In the genomic region with DNA sequence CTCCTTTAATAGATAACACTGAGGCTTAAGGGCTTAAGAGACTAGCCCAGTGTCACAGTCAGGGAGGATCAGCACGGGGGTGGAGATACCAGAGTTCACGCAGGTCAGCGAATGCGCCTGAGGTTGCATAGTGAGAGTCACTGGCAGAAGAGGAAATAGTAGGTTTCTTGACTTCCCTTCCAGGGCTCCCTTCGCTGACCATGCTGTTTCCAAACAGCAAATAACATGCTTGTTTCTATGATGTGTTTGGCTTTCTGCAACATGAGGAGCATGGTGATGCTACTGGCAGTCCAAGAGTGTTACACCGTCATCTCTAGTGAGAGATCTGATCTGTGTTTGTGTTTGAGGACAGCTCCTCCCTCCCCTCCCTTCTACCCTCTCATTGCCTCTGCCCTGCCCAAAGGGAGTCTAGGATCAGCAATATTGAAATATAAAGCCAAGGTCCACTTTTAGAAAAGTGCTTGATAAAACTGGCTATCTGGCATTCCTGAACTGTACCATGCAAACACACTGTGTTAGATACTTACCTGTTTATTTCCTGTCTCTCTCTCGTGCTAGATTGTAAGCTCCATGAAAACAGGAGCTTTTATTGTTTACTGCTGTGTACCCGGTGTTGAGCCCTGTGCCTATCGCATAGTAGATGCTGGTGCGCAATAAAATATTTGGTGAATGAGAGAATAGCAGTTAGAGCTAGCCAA, we compare ENCODE assay signal across 8 cellular contexts. TPM values are rescaled to one million over a fixed set of nuclear protein-coding genes. Genes with fewer than 3 reads are reported as not detected.
DNase-seq lines count a peak whose midpoint lies in the region; ATAC-seq and TF ChIP-seq lines count a peak whose summit lies in the region.

No MANE protein-coding gene starts in this region.

- intact Hi-C loops in mammary epithelial cell (cut with micrococcal nuclease) = no loop called here

- no peak overlapping the region for H2AK5ac ChIP-seq in mesenchymal stem cell (ENCODE audit: low read length, severe bottlenecking)

- dilution Hi-C loops in mammary epithelial cell (cut with HindIII; ENCODE audit: low sequenced_read_pairs) = no loop called here

- H3K14ac ChIP-seq in mesenchymal stem cell (ENCODE audit: low read length in 2 of 2) = no peak overlapping the region

- no peak overlapping the region for H3K4me3 ChIP-seq in neural progenitor cell
- H3K4me3 ChIP-seq in mammary epithelial cell (replicated peaks in 1 of 3; ENCODE audit: insufficient read depth in 1 of 3, low read depth in 2 of 3, low read length in 3 of 3) = no peak overlapping the region
- no peak overlapping the region for H3K4me3 ChIP-seq in mesenchymal stem cell (ENCODE audit: insufficient read depth in 1 of 2, low read depth in 1 of 2, low read length in 2 of 2)

- ATAC-seq in GM21447 (IDR thresholded peaks at IDR 0.05; ENCODE audit: unreplicated experiment) = peak; percentile 91
- no peak for ATAC-seq in GM18520 (IDR thresholded peaks at IDR 0.05; ENCODE audit: unreplicated experiment)

- no peak overlapping the region for H3K9ac ChIP-seq in neural progenitor cell
- H3K9ac ChIP-seq in mammary epithelial cell (ENCODE audit: insufficient read depth, low read length) = no peak overlapping the region
- no peak overlapping the region for H3K9ac ChIP-seq in mesenchymal stem cell (ENCODE audit: low read length)

- no peak overlapping the region for H4K8ac ChIP-seq in mesenchymal stem cell (ENCODE audit: low read length)

- peak; percentile 31 for DNase-seq in activated naive CD8-positive, alpha-beta T cell treated with anti-CD3 and anti-CD28 coated beads for 36 hours
- peak; percentile 62 for DNase-seq in neural progenitor cell (ENCODE audit: low spot score)
- no peak for DNase-seq in mammary epithelial cell
- no peak for DNase-seq in mesenchymal stem cell
- no peak for DNase-seq in midbrain (lab: John Stamatoyannopoulos, UW)

- BruUV-seq in mammary epithelial cell (replicated peaks; lab: Mats Ljungman, UMichigan) = no TSS peak

- H3K4me2 ChIP-seq in neural progenitor cell (peak overlapping the region; percentile 88), mammary epithelial cell (ENCODE audit: insufficient read depth, low read depth, low read length) (no peak overlapping the region), mesenchymal stem cell (ENCODE audit: low read length, poor library complexity, severe bottlenecking) (no peak overlapping the region)

- H3K9me3 ChIP-seq in neural progenitor cell (ENCODE audit: low read depth) (no peaks in the 10 kb centered on the region), mammary epithelial cell (replicated peaks; ENCODE audit: insufficient read depth, low read length) (no peaks in the 10 kb centered on the region), mesenchymal stem cell (ENCODE audit: control insufficient read depth, low read length) (no peaks in the 10 kb centered on the region)

- CTCF ChIA-PET in mammary epithelial cell (lab: Charles Lee; ENCODE audit: low non-redundant PET) = no interaction called here

- H3K27ac ChIP-seq in neural progenitor cell (no peak overlapping the region), mammary epithelial cell (ENCODE audit: insufficient read depth, low read depth, low read length) (no peak overlapping the region), mesenchymal stem cell (ENCODE audit: low read length, poor library complexity, severe bottlenecking) (no peak overlapping the region)

- no peak overlapping the region for H2BK120ac ChIP-seq in mesenchymal stem cell (ENCODE audit: low read depth, low read length)

- H3K27ac Mint-ChIP-seq in IgD-negative memory B cell (peak overlapping the region in 1 of 3 donors; percentile 11), neural progenitor cell (no peak overlapping the region)
- peak overlapping the region; percentile 42 for H3K27ac Mint-ChIP-seq in activated naive CD8-positive, alpha-beta T cell treated with anti-CD3 and anti-CD28 coated beads for 36 hours

- H3K27me3 ChIP-seq in neural progenitor cell = no peaks in the 10 kb centered on the region
- no peaks in the 10 kb centered on the region for H3K27me3 ChIP-seq in mammary epithelial cell (ENCODE audit: insufficient read depth, low read length)
- H3K27me3 ChIP-seq in mesenchymal stem cell (ENCODE audit: control insufficient read depth in 1 of 2, insufficient read depth in 1 of 2, low read length in 2 of 2) = no peaks in the 10 kb centered on the region

- H3K79me1 ChIP-seq in mesenchymal stem cell (replicated peaks; ENCODE audit: low read length, poor library complexity, severe bottlenecking) = peaks cover 16% of the 10 kb centered on the region

- H3K23ac ChIP-seq in mesenchymal stem cell (ENCODE audit: low read length in 2 of 2) = peak overlapping the region in 1 of 2 experiments; percentile 56

- in situ Hi-C loops in mammary epithelial cell (cut with MboI; ENCODE audit: low sequenced_read_pairs in 2 of 2) = loop anchor here in 1 of 2 donors (25.0 kb wide), 1 partner anchor 103 kb away; no protein-coding TSS in a partner anchor

- H3K4me3 Mint-ChIP-seq in IgD-negative memory B cell (peak overlapping the region in 3 of 4 donors; percentile 9 to 30 (median 18)), neural progenitor cell (no peak overlapping the region)
- H3K4me3 Mint-ChIP-seq in activated naive CD8-positive, alpha-beta T cell treated with anti-CD3 and anti-CD28 coated beads for 36 hours = peak overlapping the region; percentile 38

- peaks cover 100% of the 10 kb centered on the region for H4K20me1 ChIP-seq in neural progenitor cell (ENCODE audit: low read depth)
- H4K20me1 ChIP-seq in mammary epithelial cell (ENCODE audit: insufficient read depth, low read length) = no peaks in the 10 kb centered on the region

- H2BK12ac ChIP-seq in mesenchymal stem cell (ENCODE audit: low read length in 2 of 2) = no peak overlapping the region

- peaks cover 16% of the 10 kb centered on the region for H3F3A ChIP-seq in neural progenitor cell (ENCODE audit: low read depth)

- peak overlapping the region in 1 of 2 experiments; percentile 28 for H3K18ac ChIP-seq in mesenchymal stem cell (ENCODE audit: low read depth in 1 of 2, low read length in 2 of 2)

- H3K79me2 ChIP-seq in neural progenitor cell (ENCODE audit: low read depth) (peaks cover 100% of the 10 kb centered on the region), mammary epithelial cell (ENCODE audit: insufficient read depth, low read length) (peaks cover 40% of the 10 kb centered on the region)

- no peak overlapping the region for H2BK5ac ChIP-seq in mesenchymal stem cell (ENCODE audit: low read depth, low read length, poor library complexity, severe bottlenecking)

- H2AFZ ChIP-seq in neural progenitor cell (replicated peaks) = no peak overlapping the region
- H2AFZ ChIP-seq in mammary epithelial cell (ENCODE audit: low read depth, low read length) = no peak overlapping the region
- no peak overlapping the region for H2AFZ ChIP-seq in mesenchymal stem cell (ENCODE audit: low read depth, low read length)

- WGBS in mammary epithelial cell (ENCODE audit: low coverage, missing lambda C conversion rate) = 98% methylated on average over 9 of the region's 10 CpGs
- 79% methylated on average over 9 of the region's 10 CpGs for WGBS in mesenchymal stem cell

- H3K36me3 Mint-ChIP-seq in IgD-negative memory B cell = peaks cover 2% of the 10 kb centered on the region
- peaks cover 43% of the 10 kb centered on the region for H3K36me3 Mint-ChIP-seq in activated naive CD8-positive, alpha-beta T cell treated with anti-CD3 and anti-CD28 coated beads for 36 hours
- H3K36me3 Mint-ChIP-seq in neural progenitor cell = peaks cover 87% of the 10 kb centered on the region

- H3K36me3 ChIP-seq in neural progenitor cell (peaks cover 27% of the 10 kb centered on the region), mammary epithelial cell (ENCODE audit: insufficient read depth, low read length) (peaks cover 2% of the 10 kb centered on the region), mesenchymal stem cell (ENCODE audit: control insufficient read depth in 1 of 2, insufficient read depth in 2 of 2, low read depth in 1 of 2, low read length in 2 of 2) (peaks cover 0 to 11% of the 10 kb centered on the region in 2 experiments)

- H3K4me1 ChIP-seq in neural progenitor cell (peaks cover 54% of the 10 kb centered on the region), mammary epithelial cell (ENCODE audit: insufficient read depth, low read length) (peaks cover 13% of the 10 kb centered on the region), mesenchymal stem cell (ENCODE audit: control insufficient read depth, insufficient read depth, low read depth, low read length) (peaks cover 3% of the 10 kb centered on the region)

- H3K4ac ChIP-seq in mesenchymal stem cell (ENCODE audit: low read depth in 1 of 2, low read length in 2 of 2) = no peak overlapping the region

- no peak overlapping the region for H4K91ac ChIP-seq in mesenchymal stem cell (ENCODE audit: low read length)

- H3K27me3 Mint-ChIP-seq in IgD-negative memory B cell = no peaks in the 10 kb centered on the region
- H3K27me3 Mint-ChIP-seq in activated naive CD8-positive, alpha-beta T cell treated with anti-CD3 and anti-CD28 coated beads for 36 hours = no peaks in the 10 kb centered on the region
- H3K27me3 Mint-ChIP-seq in neural progenitor cell (ENCODE audit: insufficient read depth, low read depth) = no peaks in the 10 kb centered on the region

- H2BK15ac ChIP-seq in mesenchymal stem cell (ENCODE audit: low read depth, poor library complexity, severe bottlenecking) = no peak overlapping the region

- TF ChIP-seq CTCF in neural progenitor cell (IDR thresholded peaks at IDR 0.05) = no peak
- TF ChIP-seq CTCF in mammary epithelial cell (conservative IDR thresholded peaks at IDR 0.05 in 1 of 2, IDR thresholded peaks at IDR 0.05 in 1 of 2; ENCODE audit: extremely low read depth in 1 of 2, insufficient read depth in 1 of 2, low read depth in 1 of 2, low read length in 2 of 2) = no peak

- H3K4me1 Mint-ChIP-seq in IgD-negative memory B cell = peaks cover 39 to 53% (median 52%) of the 10 kb centered on the region in 3 donors
- peaks cover 72% of the 10 kb centered on the region for H3K4me1 Mint-ChIP-seq in activated naive CD8-positive, alpha-beta T cell treated with anti-CD3 and anti-CD28 coated beads for 36 hours
- H3K4me1 Mint-ChIP-seq in neural progenitor cell = peaks cover 55% of the 10 kb centered on the region

- H3K9me3 Mint-ChIP-seq in IgD-negative memory B cell = no peaks in the 10 kb centered on the region
- H3K9me3 Mint-ChIP-seq in activated naive CD8-positive, alpha-beta T cell treated with anti-CD3 and anti-CD28 coated beads for 36 hours = no peaks in the 10 kb centered on the region
- H3K9me3 Mint-ChIP-seq in neural progenitor cell = peaks cover 8% of the 10 kb centered on the region

RNA-seq across cellular contexts. Expression of a gene that starts 12.3 kb away (rescaled TPM):
- polyA plus RNA-seq in IgD-negative memory B cell (20.4 TPM), mammary epithelial cell (26.0 TPM)
- 10 to 100 TPM; 30.1 to 35.3 TPM for total RNA-seq in activated naive CD8-positive, alpha-beta T cell treated with anti-CD3 and anti-CD28 coated beads for 36 hours
- total RNA-seq in neural progenitor cell (ENCODE audit: low replicate concordance) (236 and 265 TPM in 2 replicates), mammary epithelial cell (10 to 100 TPM; 32.8 to 38.4 TPM)
- polyA minus RNA-seq in mammary epithelial cell = 63.0 TPM
- 31.0 TPM for polyA plus RNA-seq in mesenchymal stem cell (2013, experiment 1 of 2)
- 30.8 TPM for polyA plus RNA-seq in mesenchymal stem cell (2013, experiment 2 of 2)

Comparison
In these comparisons a context has a peak if more than half of its experiments do, and no peak if none do; other contexts are left out.
1. DNase-seq: peak in activated naive CD8-positive, alpha-beta T cell treated with anti-CD3 and anti-CD28 coated beads for 36 hours (single experiment) and neural progenitor cell (single experiment); none in mammary epithelial cell (single experiment), mesenchymal stem cell (single experiment) and midbrain (single experiment).